Comparison of ENCODE assay signal across 23 cellular contexts in genomic region chr20:61957961-61958715, GRCh38.
DNase-seq lines count a peak whose midpoint lies in the region; ATAC-seq, FAIRE-seq and TF ChIP-seq lines count a peak whose summit lies in the region.
"Had no signal": no experiment of that assay in that cellular context is flagged by ENCODE, and none has a peak within 500 bp of the region (broad histone marks: within the 10 kb centered on the region; RNA-seq: fewer than 3 reads in every experiment).

No MANE protein-coding gene starts in this region.

- H3K27ac Mint-ChIP-seq in activated naive CD8-positive, alpha-beta T cell treated with anti-CD3 and anti-CD28 coated beads, Interleukin-2, amount 50 U/mL, for 24 hours = no peak overlapping the region
- no peak overlapping the region for H3K27ac Mint-ChIP-seq in activated naive CD8-positive, alpha-beta T cell treated with anti-CD3 and anti-CD28 coated beads for 36 hours
- no peak overlapping the region for H3K27ac Mint-ChIP-seq in activated CD4-positive, alpha-beta memory T cell treated with anti-CD3 and anti-CD28 coated beads for 36 hours
- H3K27ac Mint-ChIP-seq: CD8-positive, alpha-beta memory T cell had no signal

- H3K36me3 Mint-ChIP-seq in activated naive CD8-positive, alpha-beta T cell treated with anti-CD3 and anti-CD28 coated beads, Interleukin-2, amount 50 U/mL, for 24 hours (ENCODE audit: low read depth) = no peaks in the 10 kb centered on the region
- H3K36me3 Mint-ChIP-seq in activated naive CD8-positive, alpha-beta T cell treated with anti-CD3 and anti-CD28 coated beads for 36 hours = no peaks in the 10 kb centered on the region
- H3K36me3 Mint-ChIP-seq in activated CD4-positive, alpha-beta memory T cell treated with anti-CD3 and anti-CD28 coated beads for 36 hours = no peaks in the 10 kb centered on the region

- H3K4me1 Mint-ChIP-seq in activated naive CD8-positive, alpha-beta T cell treated with anti-CD3 and anti-CD28 coated beads, Interleukin-2, amount 50 U/mL, for 24 hours = peaks cover 12% of the 10 kb centered on the region
- H3K4me1 Mint-ChIP-seq in activated naive CD8-positive, alpha-beta T cell treated with anti-CD3 and anti-CD28 coated beads for 36 hours = no peaks in the 10 kb centered on the region
- H3K4me1 Mint-ChIP-seq in activated CD4-positive, alpha-beta memory T cell treated with anti-CD3 and anti-CD28 coated beads for 36 hours (ENCODE audit: low read depth) = no peaks in the 10 kb centered on the region
- H3K4me1 Mint-ChIP-seq: CD8-positive, alpha-beta memory T cell had no signal

- H3K4me3 ChIP-seq in kidney (ENCODE audit: low read length in 2 of 2) (no peak overlapping the region), spleen (no peak overlapping the region)
- H3K4me3 ChIP-seq: BLaER1 treated with 17β-estradiol and CSF1 and Interleukin-3, amounts not matched to agents 10 nM and 100 nM; PC-9; SJSA1 had no signal

- peak; percentile 61 for ATAC-seq in activated naive CD8-positive, alpha-beta T cell treated with anti-CD3 and anti-CD28 coated beads, Interleukin-2, amount 50 U/mL, for 24 hours
- ATAC-seq in HG02642 (IDR thresholded peaks at IDR 0.05; ENCODE audit: poor library complexity, unreplicated experiment) (no peak), HG03097 (IDR thresholded peaks at IDR 0.05; ENCODE audit: low FRiP score, unreplicated experiment) (no peak)
- ATAC-seq: HCT116 had no signal

- TF ChIP-seq CTCF in kidney (IDR thresholded peaks at IDR 0.05; ENCODE audit: borderline replicate concordance, extremely low read depth, insufficient read depth) (no peak), spleen (IDR thresholded peaks at IDR 0.05 in 8 of 11, conservative IDR thresholded peaks at IDR 0.05 in 3 of 11) (no peak)

- no peak overlapping the region for H3K9ac ChIP-seq in kidney (ENCODE audit: low read length in 2 of 2)
- H3K9ac ChIP-seq: BLaER1 treated with 17β-estradiol and CSF1 and Interleukin-3, amounts not matched to agents 10 nM and 100 nM; KMS-11 had no signal

- POLR2A ChIA-PET in activated CD4-positive, alpha-beta memory T cell treated with anti-CD3 and anti-CD28 coated beads for 36 hours (lab: Charles Lee) = no interaction called here

- H3K9me3 ChIP-seq in kidney (ENCODE audit: control insufficient read depth in 1 of 2, low read length in 2 of 2) (no peaks in the 10 kb centered on the region), spleen (no peaks in the 10 kb centered on the region)
- H3K9me3 ChIP-seq: BLaER1 treated with 17β-estradiol and CSF1 and Interleukin-3, amounts not matched to agents 10 nM and 100 nM; SJSA1 had no signal

- no peak for TF ChIP-seq POLR2A in spleen (IDR thresholded peaks at IDR 0.05)

- 81 to 89% (median 85%) methylated on average over 12 of the region's 12 CpGs for WGBS in spleen, 5 donors

- H3K27me3 ChIP-seq in spleen (replicated peaks in 1 of 7) = peaks cover 0 to 16% (median 0%) of the 10 kb centered on the region in 7 donors
- H3K27me3 ChIP-seq: BLaER1 treated with 17β-estradiol and CSF1 and Interleukin-3, amounts not matched to agents 10 nM and 100 nM had no signal

- no peaks in the 10 kb centered on the region for H3K9me3 Mint-ChIP-seq in activated naive CD8-positive, alpha-beta T cell treated with anti-CD3 and anti-CD28 coated beads, Interleukin-2, amount 50 U/mL, for 24 hours
- no peaks in the 10 kb centered on the region for H3K9me3 Mint-ChIP-seq in activated naive CD8-positive, alpha-beta T cell treated with anti-CD3 and anti-CD28 coated beads for 36 hours
- no peaks in the 10 kb centered on the region for H3K9me3 Mint-ChIP-seq in activated CD4-positive, alpha-beta memory T cell treated with anti-CD3 and anti-CD28 coated beads for 36 hours
- H3K9me3 Mint-ChIP-seq: CD8-positive, alpha-beta memory T cell had no signal

- no peaks in the 10 kb centered on the region for H3K27me3 Mint-ChIP-seq in activated naive CD8-positive, alpha-beta T cell treated with anti-CD3 and anti-CD28 coated beads, Interleukin-2, amount 50 U/mL, for 24 hours
- H3K27me3 Mint-ChIP-seq in activated naive CD8-positive, alpha-beta T cell treated with anti-CD3 and anti-CD28 coated beads for 36 hours = peaks cover 10% of the 10 kb centered on the region
- H3K27me3 Mint-ChIP-seq in activated CD4-positive, alpha-beta memory T cell treated with anti-CD3 and anti-CD28 coated beads for 36 hours = peaks cover 21% of the 10 kb centered on the region

- no peak overlapping the region for H3K4me3 Mint-ChIP-seq in activated naive CD8-positive, alpha-beta T cell treated with anti-CD3 and anti-CD28 coated beads, Interleukin-2, amount 50 U/mL, for 24 hours
- H3K4me3 Mint-ChIP-seq in activated naive CD8-positive, alpha-beta T cell treated with anti-CD3 and anti-CD28 coated beads for 36 hours = no peak overlapping the region
- H3K4me3 Mint-ChIP-seq in activated CD4-positive, alpha-beta memory T cell treated with anti-CD3 and anti-CD28 coated beads for 36 hours = no peak overlapping the region

- no peak for FAIRE-seq in kidney (lab: Jason Lieb, UNC)
- FAIRE-seq: GM12891, GM18507 had no signal

- DNase-seq in activated naive CD8-positive, alpha-beta T cell treated with anti-CD3 and anti-CD28 coated beads, Interleukin-2, amount 50 U/mL, for 24 hours = no peak
- DNase-seq in activated naive CD8-positive, alpha-beta T cell treated with anti-CD3 and anti-CD28 coated beads for 36 hours = no peak
- DNase-seq in activated CD4-positive, alpha-beta memory T cell treated with anti-CD3 and anti-CD28 coated beads for 36 hours = peak; percentile 10
- peak; percentile 29 for DNase-seq in kidney
- peak; percentile 28 for DNase-seq in spleen
- no peak for DNase-seq in pons (ENCODE audit: low spot score)
- DNase-seq: CD8-positive, alpha-beta memory T cell; DMS53; GOT3; MV-4-11; NCI-H187; NCI-H226; NCI-H524; PC-9 had no signal

- H3K36me3 ChIP-seq in kidney (ENCODE audit: control insufficient read depth in 1 of 2, insufficient read depth in 2 of 2, low read length in 2 of 2) (no peaks in the 10 kb centered on the region), spleen (no peaks in the 10 kb centered on the region)
- H3K36me3 ChIP-seq: BLaER1 treated with 17β-estradiol and CSF1 and Interleukin-3, amounts not matched to agents 10 nM and 100 nM; SJSA1 had no signal

- intact Hi-C loops in activated CD4-positive, alpha-beta memory T cell treated with anti-CD3 and anti-CD28 coated beads for 36 hours (cut with micrococcal nuclease) = no loop called here
- intact Hi-C loops in kidney (cut with DNase I) = no loop called here
- intact Hi-C loops in spleen (cut with DNase I; ENCODE audit: low total_unique reads) = no loop called here

- CTCF ChIA-PET in activated CD4-positive, alpha-beta memory T cell treated with anti-CD3 and anti-CD28 coated beads for 36 hours (lab: Charles Lee) = no interaction called here

- H3K27ac ChIP-seq in kidney (ENCODE audit: low read depth in 2 of 2, low read length in 2 of 2) (no peak overlapping the region), spleen (no peak overlapping the region)
- H3K27ac ChIP-seq: BLaER1 treated with 17β-estradiol and CSF1 and Interleukin-3, amounts not matched to agents 10 nM and 100 nM; KMS-11; PC-9; RWPE1; SJSA1 had no signal

- H3K4me1 ChIP-seq in kidney (ENCODE audit: control insufficient read depth in 1 of 2, insufficient read depth in 1 of 2, low read depth in 1 of 2, low read length in 2 of 2) = no peaks in the 10 kb centered on the region
- H3K4me1 ChIP-seq in spleen = no peaks in the 10 kb centered on the region
- H3K4me1 ChIP-seq: BLaER1 treated with 17β-estradiol and CSF1 and Interleukin-3, amounts not matched to agents 10 nM and 100 nM; SJSA1 had no signal

Comparison
In these comparisons a context has a peak if more than half of its experiments do, and no peak if none do; other contexts are left out.
1. DNase-seq: peak in activated CD4-positive, alpha-beta memory T cell treated with anti-CD3 and anti-CD28 coated beads for 36 hours (single experiment), kidney (single experiment) and spleen (single experiment); none in activated naive CD8-positive, alpha-beta T cell treated with anti-CD3 and anti-CD28 coated beads, Interleukin-2, amount 50 U/mL, for 24 hours (single experiment), activated naive CD8-positive, alpha-beta T cell treated with anti-CD3 and anti-CD28 coated beads for 36 hours (single experiment) and pons (single experiment).